In the genomic region with DNA sequence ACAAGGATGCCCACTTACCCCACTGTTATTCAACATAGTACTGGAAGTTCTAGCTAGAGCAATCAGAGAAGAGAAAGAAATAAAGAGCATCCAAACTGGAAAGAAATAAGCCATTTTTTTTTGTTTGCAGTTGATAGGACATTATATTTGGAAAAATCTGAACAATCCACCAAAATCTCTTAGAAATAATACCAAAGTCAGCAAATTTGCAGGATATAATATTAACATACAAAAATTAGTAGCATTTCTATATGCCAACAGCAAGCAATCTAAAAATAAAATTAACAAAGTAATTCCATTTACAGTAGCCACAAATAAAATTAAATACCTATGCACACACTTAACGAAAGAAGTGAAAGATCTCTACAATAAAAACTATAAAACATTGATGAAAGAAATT, we compare ENCODE assay signal across 8 cellular contexts.
"Had no signal": no experiment of that assay in that cellular context is flagged by ENCODE, and none has a peak within 500 bp of the region (broad histone marks: within the 10 kb centered on the region; RNA-seq: fewer than 3 reads in every experiment).

No MANE protein-coding gene starts in this region.

- H3K4me3 ChIP-seq: GM12878 had no signal

- FAIRE-seq: G401.6, GM12878, GM12891, GM12892, GM18507, GM19239 had no signal

- DNase-seq: GDM1, GF-D8 had no signal

- ATAC-seq: GM12878 had no signal
